ENCODE assay signal across 8 cellular contexts in genomic region chr6:31272431-31272830, GRCh38. TPM values are rescaled to one million over a fixed set of nuclear protein-coding genes. Genes with fewer than 3 reads are reported as not detected.
DNase-seq lines count a peak whose midpoint lies in the region; ATAC-seq, FAIRE-seq and TF ChIP-seq lines count a peak whose summit lies in the region.

No MANE protein-coding gene starts in this region.

- ATAC-seq in HG03439 (IDR thresholded peaks at IDR 0.05; ENCODE audit: unreplicated experiment) (peak; percentile 2), K562 (no peak), left lobe of liver (peak; percentile 42), GM18502 (IDR thresholded peaks at IDR 0.05; ENCODE audit: poor library complexity, unreplicated experiment) (no peak), GM18858 (IDR thresholded peaks at IDR 0.05; ENCODE audit: unreplicated experiment) (no peak)

- BruUV-seq in K562 (replicated peaks; lab: Mats Ljungman, UMichigan) = no TSS peak

- no peak overlapping the region for H3K9ac ChIP-seq in K562 (ENCODE audit: insufficient read depth in 1 of 2, low read depth in 2 of 2, low read length in 2 of 2)

- CTCF ChIA-PET in K562 (lab: Yijun Ruan, JAX; ENCODE audit: low intra/inter-chr PET ratio) = no interaction called here

- TF ChIP-seq CTCF in K562 (IDR thresholded peaks at IDR 0.05 in 2 of 3, conservative IDR thresholded peaks at IDR 0.05 in 1 of 3; ENCODE audit: insufficient read depth in 2 of 3, low read depth in 1 of 3, low read length in 3 of 3) = no peak
- no peak for TF ChIP-seq CTCF in tibial artery (IDR thresholded peaks at IDR 0.05)

- H3K4me1 ChIP-seq in K562 (replicated peaks in 1 of 2; ENCODE audit: control insufficient read depth in 2 of 2, insufficient read depth in 2 of 2, low read length in 2 of 2) = peaks cover 0 to 10% of the 10 kb centered on the region in 2 experiments; a peak in 2 of 5 replicates
- peaks cover 0 to 19% (median 0%) of the 10 kb centered on the region in 4 donors for H3K4me1 ChIP-seq in tibial artery

- TF ChIP-seq EP300 in K562 (IDR thresholded peaks at IDR 0.05; ENCODE audit: low read length) = no peak

- H2AFZ ChIP-seq in K562 (ENCODE audit: low read depth, low read length) = peak overlapping the region; percentile 60

- H3K9me3 ChIP-seq in K562 (replicated peaks; ENCODE audit: control insufficient read depth, insufficient read depth, low read depth, low read length) = no peaks in the 10 kb centered on the region
- H3K9me3 ChIP-seq in tibial artery = no peaks in the 10 kb centered on the region

- H4K20me1 ChIP-seq in K562 (replicated peaks; ENCODE audit: control insufficient read depth, insufficient read depth, low read length) = no peaks in the 10 kb centered on the region

- FAIRE-seq in K562 (lab: Jason Lieb, UNC) = no peak

- no peak overlapping the region for H3K27ac ChIP-seq in K562 (ENCODE audit: extremely low read depth, low read depth, low read length)
- H3K27ac ChIP-seq in tibial artery = peak overlapping the region; percentile 91 to 100

- no peaks in the 10 kb centered on the region for H3K36me3 ChIP-seq in K562 (ENCODE audit: control insufficient read depth, insufficient read depth, low read length)
- H3K36me3 ChIP-seq in tibial artery = peaks cover 0 to 22% (median 12%) of the 10 kb centered on the region in 3 donors

- H3K27me3 ChIP-seq in K562 (ENCODE audit: control insufficient read depth in 2 of 2, insufficient read depth in 2 of 2, low read length in 2 of 2) (peaks cover 3 to 19% of the 10 kb centered on the region in 2 experiments; a peak in 4 of 5 replicates), tibial artery (no peaks in the 10 kb centered on the region)

- TF ChIP-seq POLR2A in K562 (conservative IDR thresholded peaks at IDR 0.05) = no peak

- in situ Hi-C loops in K562 (cut with MboI) = no loop called here

- H3K4me2 ChIP-seq in K562 (ENCODE audit: insufficient read depth, low read length) = peak overlapping the region; percentile 24; the same call in 1 of the 2 replicates

- H3K79me2 ChIP-seq in K562 (ENCODE audit: control insufficient read depth, insufficient read depth, low read length) = no peaks in the 10 kb centered on the region

- no peaks in the 10 kb centered on the region for H3K9me1 ChIP-seq in K562 (ENCODE audit: control insufficient read depth, insufficient read depth, low read length)

- intact Hi-C loops in K562 (cut with micrococcal nuclease) (loop anchor here (2.0 kb wide), 1 partner anchor 84 kb away; the partner anchor contains the start of gene HLA-B), tibial artery (cut with DNase I; ENCODE audit: low total_unique reads) (loop anchor here (5.0 kb wide), 1 partner anchor 80 kb away; no protein-coding TSS in a partner anchor)

- TF ChIP-seq RAD21 in K562 (CRISPR knock-in tag; conservative IDR thresholded peaks at IDR 0.05 in 1 of 2, IDR thresholded peaks at IDR 0.05 in 1 of 2) = no peak

- 2% methylated on average over 3 of the region's 4 CpGs for WGBS in K562 (ENCODE audit: insufficient coverage, low coverage, missing lambda C conversion rate)

- DNase-seq in DMS53 (lab: John Stamatoyannopoulos, UW) (peak; percentile 54), K562 (ENCODE audit: extremely low read depth in 1 of 4, low spot score in 3 of 4) (no peak), left lobe of liver (ENCODE audit: low spot score) (no peak), tibial artery (no peak)
- no peak for DNase-seq in activated CD8-positive, alpha-beta memory T cell treated with anti-CD3 and anti-CD28 coated beads for 24 hours

- POLR2A ChIA-PET in K562 (lab: Yijun Ruan, JAX) = interaction anchor here (0.6 to 0.9 kb wide), 2 partner anchors 13 to 67 kb away, joined by 3 to 7 read pairs; no protein-coding TSS in a partner anchor

- H3K4me3 ChIP-seq in K562 (peak overlapping the region; percentile 29; the same call in 1 of the 2 replicates), tibial artery (peak overlapping the region; percentile 86 to 94)

TF ChIP-seq in K562, 482 proteins besides CTCF, POLR2A, EP300 and RAD21 (continues in another document):
- no peak for TF ChIP-seq ZNF830 (CRISPR knock-in tag; IDR thresholded peaks at IDR 0.05)
- TF ChIP-seq RBM34 (IDR thresholded peaks at IDR 0.05; ENCODE audit: borderline replicate concordance, insufficient read depth, low read length) = no peak
- TF ChIP-seq SRSF1 (IDR thresholded peaks at IDR 0.05; ENCODE audit: low read depth, low read length) = no peak
- TF ChIP-seq ZNF280A (IDR thresholded peaks at IDR 0.05; ENCODE audit: low read depth, partially characterized antibody) = no peak
- no peak for TF ChIP-seq ZSCAN29 (IDR thresholded peaks at IDR 0.05)

RNA-seq across cellular contexts. Expression of gene HLA-C, which starts 0.5 kb away (rescaled TPM):
- 1.8 and 3.2 TPM in 2 replicates for total RNA-seq in K562 (2011; cell fraction: chromatin; rRNA removed; ENCODE audit: low replicate concordance)
- total RNA-seq in K562 (2011; cell fraction: nucleolus; rRNA removed) = 2.8 and 4.5 TPM in 2 replicates
- total RNA-seq in K562 (2011; cell fraction: nucleoplasm; rRNA removed) = 2.6 and 5.0 TPM in 2 replicates
- total RNA-seq in K562 (2014; rRNA removed) (1.7 and 2.4 TPM in 2 replicates), K562 (2014; rRNA removed; fragmentation: Illumina TruSeq; extraction: Trizol) (0.36 and 0.51 TPM in 2 replicates), K562 (2015; rRNA removed; fragmentation: Illumina TruSeq; extraction: Trizol) (0.57 and 1.0 TPM in 2 replicates), K562 (2021) (4.9 and 5.3 TPM in 2 replicates), left lobe of liver (397 TPM)
- polyA plus RNA-seq in K562 (2011; rRNA removed) (0.83 and 1.7 TPM in 2 replicates), K562 (2014; fragmentation: Illumina TruSeq; extraction: Trizol) (1.1 and 1.2 TPM in 2 replicates), K562 (2014; fragmentation: Nextera tagmentation; extraction: Ambion mirVana) (under 1 TPM; 0.23 to 0.25 TPM), K562 (2014; rRNA removed) (1.4 and 2.4 TPM in 2 replicates)
- polyA plus RNA-seq in K562 (2011; cell fraction: cytosol; rRNA removed) = 0.47 and 1.8 TPM in 2 replicates
- 1.7 and 6.2 TPM in 2 replicates for polyA plus RNA-seq in K562 (2011; cell fraction: nucleus; rRNA removed)
- 2.6 and 4.8 TPM in 2 replicates for polyA plus RNA-seq in K562 (2012)
- 0.42 and 0.51 TPM in 2 replicates for polyA minus RNA-seq in K562 (2011; rRNA and poly(A)+ RNA removed)
- polyA minus RNA-seq in K562 (2011; cell fraction: cytosol; rRNA and poly(A)+ RNA removed) = 2.6 and 6.4 TPM in 2 replicates
- 0.40 and 0.56 TPM in 2 replicates for polyA minus RNA-seq in K562 (2011; cell fraction: nucleus; rRNA and poly(A)+ RNA removed)

Comparison
In these comparisons a context has a peak if more than half of its experiments do, and no peak if none do; other contexts are left out.
1. ATAC-seq: peak in HG03439 (single experiment) and left lobe of liver (single experiment); none in K562 (single experiment), GM18502 (single experiment) and GM18858 (single experiment).
2. RNA of gene HLA-C, which starts 0.5 kb away (total RNA-seq): 397 TPM in left lobe of liver (single experiment); 0.36 to 5.3 TPM in K562; every median in the first group is over 10 times any median in the second.